ENCODE assay signal across 21 cellular contexts in genomic region chr4:10198365-10198764, GRCh38.
"Had no signal": no experiment of that assay in that cellular context is flagged by ENCODE, and none has a peak within 500 bp of the region (broad histone marks: within the 10 kb centered on the region; RNA-seq: fewer than 3 reads in every experiment).

No MANE protein-coding gene starts in this region.

- DNase-seq: activated CD4-positive, alpha-beta T cell treated with anti-CD3 and anti-CD28 coated beads, Interleukin-2, amount 50 U/mL, for 1 hour; activated CD4-positive, CD25-positive, alpha-beta regulatory T cell treated with anti-CD3 and anti-CD28 coated beads, Interleukin-2, amount 50 U/mL, for 72 hours; activated CD8-positive, alpha-beta T cell treated with anti-CD3 and anti-CD28 coated beads for 36 hours; activated naive CD4-positive, alpha-beta T cell; activated T-cell treated with anti-CD3 and anti-CD28 coated beads for 4 hours; activated T-cell treated with anti-CD3 and anti-CD28 coated beads, Interleukin-2, amount 50 U/mL, for 72 hours; effector CD8-positive, alpha-beta T cell; left colon; naive thymus-derived CD8-positive, alpha-beta T cell; occipital lobe; stimulated activated CD4-positive, alpha-beta T cell treated with anti-CD3 and anti-CD28 coated beads, Interleukin-15, amount 100 ng/mL, for 24 hours; stimulated activated CD4-positive, alpha-beta T cell treated with anti-CD3 and anti-CD28 coated beads, Interleukin-2, amount 100 ng/mL, for 24 hours; stimulated activated naive CD4-positive, alpha-beta T cell; T-helper 17 cell; T1000; tibial artery had no signal

- H3K36me3 ChIP-seq: right atrium auricular region, suprapubic skin, tibial artery had no signal

- H3K27me3 Mint-ChIP-seq: activated CD8-positive, alpha-beta T cell treated with anti-CD3 and anti-CD28 coated beads for 36 hours had no signal

- H3K4me1 ChIP-seq: right atrium auricular region, suprapubic skin, tibial artery had no signal

- H3K9me3 ChIP-seq: right atrium auricular region, suprapubic skin, tibial artery had no signal

- H3K36me3 Mint-ChIP-seq: activated naive CD4-positive, alpha-beta T cell treated with anti-CD3 and anti-CD28 coated beads, Interleukin-2, amount 50 U/mL, for 72 hours; memory B cell; naive thymus-derived CD8-positive, alpha-beta T cell had no signal

- H3K27ac ChIP-seq: right atrium auricular region, suprapubic skin, tibial artery had no signal

- H3K4me1 Mint-ChIP-seq: memory B cell; naive thymus-derived CD8-positive, alpha-beta T cell; neural crest cell had no signal

- ATAC-seq: activated CD8-positive, alpha-beta T cell treated with anti-CD3 and anti-CD28 coated beads for 36 hours; activated naive CD4-positive, alpha-beta T cell treated with anti-CD3 and anti-CD28 coated beads, Interleukin-2, amount 50 U/mL, for 72 hours; activated T-cell treated with anti-CD3 and anti-CD28 coated beads, Interleukin-2, amount 50 U/mL, for 72 hours; left colon; naive thymus-derived CD8-positive, alpha-beta T cell; T-helper 17 cell had no signal

- H3K9me3 Mint-ChIP-seq: activated CD8-positive, alpha-beta T cell treated with anti-CD3 and anti-CD28 coated beads for 36 hours; activated naive CD4-positive, alpha-beta T cell treated with anti-CD3 and anti-CD28 coated beads, Interleukin-2, amount 50 U/mL, for 72 hours; memory B cell; naive thymus-derived CD8-positive, alpha-beta T cell had no signal

- H3K27ac Mint-ChIP-seq: activated CD8-positive, alpha-beta T cell treated with anti-CD3 and anti-CD28 coated beads for 36 hours; activated naive CD4-positive, alpha-beta T cell treated with anti-CD3 and anti-CD28 coated beads, Interleukin-2, amount 50 U/mL, for 72 hours; activated T-cell treated with anti-CD3 and anti-CD28 coated beads, Interleukin-2, amount 50 U/mL, for 72 hours; memory B cell; naive thymus-derived CD8-positive, alpha-beta T cell; T-helper 17 cell had no signal

- H3K27me3 ChIP-seq: right atrium auricular region, suprapubic skin, tibial artery had no signal

- H3K4me3 ChIP-seq: right atrium auricular region, suprapubic skin, tibial artery had no signal

- H3K4me3 Mint-ChIP-seq: activated CD8-positive, alpha-beta T cell treated with anti-CD3 and anti-CD28 coated beads for 36 hours; activated T-cell treated with anti-CD3 and anti-CD28 coated beads, Interleukin-2, amount 50 U/mL, for 72 hours; memory B cell; naive thymus-derived CD8-positive, alpha-beta T cell; neural crest cell; T-helper 17 cell had no signal
